8 cellular contexts compared by ENCODE assay signal in genomic region chr9:34127035-34127948, GRCh38. TPM values are rescaled to one million over a fixed set of nuclear protein-coding genes. Genes with fewer than 3 reads are reported as not detected.
DNase-seq lines count a peak whose midpoint lies in the region; ATAC-seq, FAIRE-seq and TF ChIP-seq lines count a peak whose summit lies in the region.

No MANE protein-coding gene starts in this region.

- H3K36me3 ChIP-seq in SK-N-SH (replicated peaks in 1 of 2; ENCODE audit: control insufficient read depth in 1 of 2, insufficient read depth in 2 of 2, low read length in 1 of 2) = peaks cover 20 to 22% of the 10 kb centered on the region in 2 experiments

- no peaks in the 10 kb centered on the region for H3K9me2 ChIP-seq in SK-N-SH

- H3K4me2 ChIP-seq in SK-N-SH = peak overlapping the region; percentile 92

- peak; percentile 40 for FAIRE-seq in GM12891 (lab: Jason Lieb, UNC)

- no peaks in the 10 kb centered on the region; the same call in 1 of the 2 replicates for H4K20me1 ChIP-seq in SK-N-SH (ENCODE audit: insufficient read depth)

- CTCF ChIA-PET in SK-N-SH (lab: Yijun Ruan, JAX) = interaction anchor here (1.5 to 2.6 kb wide), 2 partner anchors 54 to 202 kb away, joined by 3 to 8 read pairs; no protein-coding TSS in a partner anchor

- H3F3A ChIP-seq in SK-N-SH (replicated peaks; ENCODE audit: insufficient read depth) = no peaks in the 10 kb centered on the region

- H2AFZ ChIP-seq in SK-N-SH (ENCODE audit: low read depth) = peak overlapping the region; percentile 57; the same call in 1 of the 2 replicates

- H3K9me3 ChIP-seq in SK-N-SH = no peaks in the 10 kb centered on the region

- TF ChIP-seq RAD21 in SK-N-SH (IDR thresholded peaks at IDR 0.05; ENCODE audit: low read length) = no peak

- H3K9ac ChIP-seq in SK-N-SH = peak overlapping the region; percentile 93

- POLR2A ChIA-PET in SK-N-SH (lab: Yijun Ruan, JAX) = no interaction called here

- TF ChIP-seq EP300 in SK-N-SH (IDR thresholded peaks at IDR 0.05; ENCODE audit: borderline replicate concordance in 1 of 2, low read depth in 1 of 2, low read length in 1 of 2) = no peak

- peaks cover 42% of the 10 kb centered on the region for H3K79me2 ChIP-seq in SK-N-SH (ENCODE audit: insufficient read depth)

- DNase-seq in GM12891 (ENCODE audit: insufficient read length, low spot score) = no peak
- no peak for DNase-seq in SK-N-SH
- no peak for DNase-seq in fibroblast of pulmonary artery (ENCODE audit: low read depth)
- DNase-seq in retina = peak; percentile 22
- no peak for DNase-seq in T1000 (lab: John Stamatoyannopoulos, UW)
- no peak for DNase-seq in middle frontal gyrus (ENCODE audit: extremely low spot score, low spot score)
- no peak for DNase-seq in stimulated activated CD4-positive, alpha-beta T cell treated with anti-CD3 and anti-CD28 coated beads, Interleukin-15, amount 100 ng/mL, for 24 hours

- peaks cover 7 to 23% of the 10 kb centered on the region in 2 experiments; a peak in 3 of 4 replicates for H3K4me1 ChIP-seq in SK-N-SH (ENCODE audit: control insufficient read depth in 1 of 2, insufficient read depth in 2 of 2, low read depth in 1 of 2, low read length in 1 of 2)

- H3K27ac ChIP-seq in SK-N-SH (ENCODE audit: low read depth in 2 of 2, low read length in 1 of 2) = peak overlapping the region; percentile 85 to 94

- no peak for TF ChIP-seq POLR2A in GM12891 (IDR thresholded peaks at IDR 0.05; ENCODE audit: low read depth, low read length)

- H3K4me3 ChIP-seq in SK-N-SH (ENCODE audit: low read depth in 2 of 2, low read length in 1 of 2) = peak overlapping the region; percentile 93 to 94
- H3K4me3 ChIP-seq in fibroblast of pulmonary artery (replicated peaks; ENCODE audit: low read depth, low read length) = peak overlapping the region; percentile 98

- 84% methylated on average over 11 of the region's 17 CpGs for WGBS in SK-N-SH (ENCODE audit: low lambda C conversion rate)

- TF ChIP-seq CTCF in SK-N-SH (IDR thresholded peaks at IDR 0.05) = no peak
- TF ChIP-seq CTCF in fibroblast of pulmonary artery (IDR thresholded peaks at IDR 0.05; ENCODE audit: low read length, missing control alignments) = no peak

- ATAC-seq in HG02571 (IDR thresholded peaks at IDR 0.05; ENCODE audit: unreplicated experiment) = no peak

- H3K27me3 ChIP-seq in SK-N-SH (ENCODE audit: insufficient read depth) = no peaks in the 10 kb centered on the region

TF ChIP-seq in GM12891, 5 proteins besides CTCF, POLR2A, EP300 and RAD21:
- TF ChIP-seq POU2F2 (IDR thresholded peaks at IDR 0.05; ENCODE audit: low read depth, low read length) (no peak), TAF1 (IDR thresholded peaks at IDR 0.05; ENCODE audit: low read depth, low read length) (no peak), PAX5 (IDR thresholded peaks at IDR 0.05; ENCODE audit: insufficient read depth, low read length, severe bottlenecking) (no peak), POLR2AphosphoS5 (IDR thresholded peaks at IDR 0.05; ENCODE audit: low read depth, low read length) (no peak), SPI1 (IDR thresholded peaks at IDR 0.05; ENCODE audit: low read depth, low read length) (no peak)

TF ChIP-seq in SK-N-SH, 30 proteins besides CTCF, POLR2A, EP300 and RAD21:
- TF ChIP-seq SIN3A (IDR thresholded peaks at IDR 0.05; ENCODE audit: borderline replicate concordance, low read depth, low read length) (no peak), YY1 (IDR thresholded peaks at IDR 0.05; ENCODE audit: low read depth) (no peak), IRF3 (IDR thresholded peaks at IDR 0.05; ENCODE audit: low read depth, low read length) (no peak), TEAD4 (IDR thresholded peaks at IDR 0.05; ENCODE audit: borderline replicate concordance, insufficient read depth) (no peak), ZBTB33 (IDR thresholded peaks at IDR 0.05; ENCODE audit: borderline replicate concordance, low read depth) (no peak), JUND (IDR thresholded peaks at IDR 0.05) (no peak), GATA2 (CRISPR knock-in tag; IDR thresholded peaks at IDR 0.05) (no peak), USF1 (IDR thresholded peaks at IDR 0.05; ENCODE audit: borderline replicate concordance, low read depth) (no peak), FOSL2 (IDR thresholded peaks at IDR 0.05; ENCODE audit: borderline replicate concordance, low read depth) (no peak), GABPA (IDR thresholded peaks at IDR 0.05; ENCODE audit: low read depth) (no peak), TCF12 (IDR thresholded peaks at IDR 0.05) (no peak), EZH2phosphoT487 (IDR thresholded peaks at IDR 0.05; ENCODE audit: borderline replicate concordance, low read depth) (no peak)

RNA-seq across cellular contexts. Expression of gene DCAF12, which starts 0.8 kb away (rescaled TPM):
- 13.8 TPM for polyA plus RNA-seq in GM12891 (2012; ENCODE audit: low read depth, missing spikeins)
- 20.8 and 25.7 TPM in 2 replicates for polyA plus RNA-seq in SK-N-SH (2012; rRNA removed)
- 18.5 and 24.9 TPM in 2 replicates for polyA plus RNA-seq in SK-N-SH (2012; cell fraction: cytosol; rRNA removed)
- 8.1 and 19.7 TPM in 2 replicates for polyA plus RNA-seq in SK-N-SH (2012; cell fraction: nucleus; rRNA removed)

RNA-seq across cellular contexts. Expression of gene UBAP1, which starts 51.6 kb away (rescaled TPM):
- polyA plus RNA-seq in GM12891 (2012; ENCODE audit: low read depth, missing spikeins) = 23.7 TPM
- 26.3 and 31.7 TPM in 2 replicates for polyA plus RNA-seq in SK-N-SH (2012; rRNA removed)
- polyA plus RNA-seq in SK-N-SH (2012; cell fraction: cytosol; rRNA removed) = 26.4 and 28.2 TPM in 2 replicates
- 17.9 and 23.6 TPM in 2 replicates for polyA plus RNA-seq in SK-N-SH (2012; cell fraction: nucleus; rRNA removed)
